ENCODE assay signal across 1 cellular context in the genomic region with DNA sequence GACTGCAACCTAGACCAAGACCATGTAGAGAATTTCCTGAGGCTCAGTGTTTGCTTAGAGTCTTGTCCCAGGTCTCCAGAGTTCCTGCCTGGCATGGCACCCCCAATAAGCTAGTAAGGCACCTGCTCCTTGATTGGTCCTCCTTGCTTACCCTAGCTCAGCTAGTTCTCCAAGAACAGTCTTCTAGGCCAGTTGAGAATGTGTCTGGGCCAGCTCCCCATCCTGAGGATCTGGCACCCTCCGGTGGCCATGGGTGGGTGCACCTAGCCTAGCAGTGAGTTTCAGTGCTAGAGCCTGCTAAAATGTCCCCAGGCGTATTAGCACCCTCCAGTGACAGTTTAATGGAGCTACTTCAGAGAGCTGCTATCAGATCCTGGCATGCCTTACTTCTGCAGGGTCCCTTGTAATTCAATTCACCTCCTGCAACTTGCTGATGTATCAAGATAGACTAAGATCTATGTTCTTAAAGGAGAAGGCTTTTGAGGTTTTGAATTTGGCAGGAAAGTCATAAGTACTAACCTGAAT.
TF ChIP-seq lines count a peak whose summit lies in the region.

No MANE protein-coding gene starts in this region.

TF ChIP-seq in K562, 482 proteins besides CTCF, POLR2A, EP300 and RAD21 (continued from another document and continues in another):
- TF ChIP-seq, protein P1, sequence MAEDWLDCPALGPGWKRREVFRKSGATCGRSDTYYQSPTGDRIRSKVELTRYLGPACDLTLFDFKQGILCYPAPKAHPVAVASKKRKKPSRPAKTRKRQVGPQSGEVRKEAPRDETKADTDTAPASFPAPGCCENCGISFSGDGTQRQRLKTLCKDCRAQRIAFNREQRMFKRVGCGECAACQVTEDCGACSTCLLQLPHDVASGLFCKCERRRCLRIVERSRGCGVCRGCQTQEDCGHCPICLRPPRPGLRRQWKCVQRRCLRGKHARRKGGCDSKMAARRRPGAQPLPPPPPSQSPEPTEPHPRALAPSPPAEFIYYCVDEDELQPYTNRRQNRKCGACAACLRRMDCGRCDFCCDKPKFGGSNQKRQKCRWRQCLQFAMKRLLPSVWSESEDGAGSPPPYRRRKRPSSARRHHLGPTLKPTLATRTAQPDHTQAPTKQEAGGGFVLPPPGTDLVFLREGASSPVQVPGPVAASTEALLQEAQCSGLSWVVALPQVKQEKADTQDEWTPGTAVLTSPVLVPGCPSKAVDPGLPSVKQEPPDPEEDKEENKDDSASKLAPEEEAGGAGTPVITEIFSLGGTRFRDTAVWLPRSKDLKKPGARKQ (CRISPR knock-in tag; IDR thresholded peaks at IDR 0.05), result no peak
- TF ChIP-seq, protein P2, sequence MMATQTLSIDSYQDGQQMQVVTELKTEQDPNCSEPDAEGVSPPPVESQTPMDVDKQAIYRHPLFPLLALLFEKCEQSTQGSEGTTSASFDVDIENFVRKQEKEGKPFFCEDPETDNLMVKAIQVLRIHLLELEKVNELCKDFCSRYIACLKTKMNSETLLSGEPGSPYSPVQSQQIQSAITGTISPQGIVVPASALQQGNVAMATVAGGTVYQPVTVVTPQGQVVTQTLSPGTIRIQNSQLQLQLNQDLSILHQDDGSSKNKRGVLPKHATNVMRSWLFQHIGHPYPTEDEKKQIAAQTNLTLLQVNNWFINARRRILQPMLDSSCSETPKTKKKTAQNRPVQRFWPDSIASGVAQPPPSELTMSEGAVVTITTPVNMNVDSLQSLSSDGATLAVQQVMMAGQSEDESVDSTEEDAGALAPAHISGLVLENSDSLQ (IDR thresholded peaks at IDR 0.05), result peak; percentile 20; the same call in 1 of the 2 replicates
- TF ChIP-seq ZNF551 (CRISPR knock-in tag; IDR thresholded peaks at IDR 0.05) (no peak), ADNP (tag; IDR thresholded peaks at IDR 0.05) (no peak), SLC30A9 (CRISPR knock-in tag; IDR thresholded peaks at IDR 0.05) (no peak), ZNF586 (CRISPR knock-in tag; conservative IDR thresholded peaks at IDR 0.05) (no peak), XRCC4 (IDR thresholded peaks at IDR 0.05; ENCODE audit: extremely low read depth, insufficient read depth, insufficient read length) (no peak), HNRNPUL1 (IDR thresholded peaks at IDR 0.05; ENCODE audit: low read length) (no peak), NEUROD1 (IDR thresholded peaks at IDR 0.05; ENCODE audit: borderline replicate concordance, low read depth, low read length, partially characterized antibody) (peak; percentile 19), TEAD4 (IDR thresholded peaks at IDR 0.05; ENCODE audit: low read length) (peak; percentile 26; the same call in 1 of the 2 replicates), TEAD4 (CRISPR knock-in tag; IDR thresholded peaks at IDR 0.05; ENCODE audit: borderline replicate concordance) (no peak), OTX1 (CRISPR knock-in tag; IDR thresholded peaks at IDR 0.05) (no peak), NCOA2 (IDR thresholded peaks at IDR 0.05; ENCODE audit: partially characterized antibody in 2 of 2) (no peak), ZNF695 (CRISPR knock-in tag; IDR thresholded peaks at IDR 0.05) (no peak), ZNF224 (CRISPR knock-in tag; IDR thresholded peaks at IDR 0.05) (no peak), SMC3 (conservative IDR thresholded peaks at IDR 0.05; ENCODE audit: insufficient read depth, low read depth, low read length) (peak; percentile 99), TCF7 (IDR thresholded peaks at IDR 0.05; ENCODE audit: borderline replicate concordance) (no peak), SIN3B (IDR thresholded peaks at IDR 0.05; ENCODE audit: low read depth) (no peak), NELFE (IDR thresholded peaks at IDR 0.05; ENCODE audit: insufficient read depth, insufficient read length) (no peak), SNRNP70 (optimal IDR thresholded peaks at IDR 0.05; ENCODE audit: low read depth, low read length) (no peak), ZNF384 (IDR thresholded peaks at IDR 0.05; ENCODE audit: low read depth, low read length) (peak; percentile 64; the same call in 1 of the 2 replicates), SMAD4 (CRISPR knock-in tag; conservative IDR thresholded peaks at IDR 0.05) (no peak), STAG1 (CRISPR knock-in tag; IDR thresholded peaks at IDR 0.05; ENCODE audit: borderline replicate concordance) (peak; percentile 61; the same call in 1 of the 2 replicates), ZNF589 (CRISPR knock-in tag; IDR thresholded peaks at IDR 0.05; ENCODE audit: low read depth) (0 out of 2 replicates have a peak, but pooled peaks have one; percentile 55), HEY1 (CRISPR knock-in tag; IDR thresholded peaks at IDR 0.05; ENCODE audit: borderline replicate concordance) (no peak), FOXK1 (CRISPR knock-in tag; IDR thresholded peaks at IDR 0.05; ENCODE audit: borderline replicate concordance) (no peak), NR4A1 (CRISPR knock-in tag; IDR thresholded peaks at IDR 0.05) (no peak), NR4A1 (tag; IDR thresholded peaks at IDR 0.05) (no peak), RBM15 (IDR thresholded peaks at IDR 0.05; ENCODE audit: insufficient read depth, low read length) (no peak), ZNF75A (CRISPR knock-in tag; IDR thresholded peaks at IDR 0.05) (no peak), ZNF324 (CRISPR knock-in tag; IDR thresholded peaks at IDR 0.05) (no peak), MIER1 (IDR thresholded peaks at IDR 0.05; ENCODE audit: low read depth) (no peak), TFAM (CRISPR knock-in tag; conservative IDR thresholded peaks at IDR 0.05) (no peak), NUFIP1 (IDR thresholded peaks at IDR 0.05; ENCODE audit: partially characterized antibody) (no peak)
- TF ChIP-seq, protein P3, sequence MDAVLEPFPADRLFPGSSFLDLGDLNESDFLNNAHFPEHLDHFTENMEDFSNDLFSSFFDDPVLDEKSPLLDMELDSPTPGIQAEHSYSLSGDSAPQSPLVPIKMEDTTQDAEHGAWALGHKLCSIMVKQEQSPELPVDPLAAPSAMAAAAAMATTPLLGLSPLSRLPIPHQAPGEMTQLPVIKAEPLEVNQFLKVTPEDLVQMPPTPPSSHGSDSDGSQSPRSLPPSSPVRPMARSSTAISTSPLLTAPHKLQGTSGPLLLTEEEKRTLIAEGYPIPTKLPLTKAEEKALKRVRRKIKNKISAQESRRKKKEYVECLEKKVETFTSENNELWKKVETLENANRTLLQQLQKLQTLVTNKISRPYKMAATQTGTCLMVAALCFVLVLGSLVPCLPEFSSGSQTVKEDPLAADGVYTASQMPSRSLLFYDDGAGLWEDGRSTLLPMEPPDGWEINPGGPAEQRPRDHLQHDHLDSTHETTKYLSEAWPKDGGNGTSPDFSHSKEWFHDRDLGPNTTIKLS (IDR thresholded peaks at IDR 0.05; ENCODE audit: borderline replicate concordance, low read depth), result no peak
- TF ChIP-seq, protein P4, sequence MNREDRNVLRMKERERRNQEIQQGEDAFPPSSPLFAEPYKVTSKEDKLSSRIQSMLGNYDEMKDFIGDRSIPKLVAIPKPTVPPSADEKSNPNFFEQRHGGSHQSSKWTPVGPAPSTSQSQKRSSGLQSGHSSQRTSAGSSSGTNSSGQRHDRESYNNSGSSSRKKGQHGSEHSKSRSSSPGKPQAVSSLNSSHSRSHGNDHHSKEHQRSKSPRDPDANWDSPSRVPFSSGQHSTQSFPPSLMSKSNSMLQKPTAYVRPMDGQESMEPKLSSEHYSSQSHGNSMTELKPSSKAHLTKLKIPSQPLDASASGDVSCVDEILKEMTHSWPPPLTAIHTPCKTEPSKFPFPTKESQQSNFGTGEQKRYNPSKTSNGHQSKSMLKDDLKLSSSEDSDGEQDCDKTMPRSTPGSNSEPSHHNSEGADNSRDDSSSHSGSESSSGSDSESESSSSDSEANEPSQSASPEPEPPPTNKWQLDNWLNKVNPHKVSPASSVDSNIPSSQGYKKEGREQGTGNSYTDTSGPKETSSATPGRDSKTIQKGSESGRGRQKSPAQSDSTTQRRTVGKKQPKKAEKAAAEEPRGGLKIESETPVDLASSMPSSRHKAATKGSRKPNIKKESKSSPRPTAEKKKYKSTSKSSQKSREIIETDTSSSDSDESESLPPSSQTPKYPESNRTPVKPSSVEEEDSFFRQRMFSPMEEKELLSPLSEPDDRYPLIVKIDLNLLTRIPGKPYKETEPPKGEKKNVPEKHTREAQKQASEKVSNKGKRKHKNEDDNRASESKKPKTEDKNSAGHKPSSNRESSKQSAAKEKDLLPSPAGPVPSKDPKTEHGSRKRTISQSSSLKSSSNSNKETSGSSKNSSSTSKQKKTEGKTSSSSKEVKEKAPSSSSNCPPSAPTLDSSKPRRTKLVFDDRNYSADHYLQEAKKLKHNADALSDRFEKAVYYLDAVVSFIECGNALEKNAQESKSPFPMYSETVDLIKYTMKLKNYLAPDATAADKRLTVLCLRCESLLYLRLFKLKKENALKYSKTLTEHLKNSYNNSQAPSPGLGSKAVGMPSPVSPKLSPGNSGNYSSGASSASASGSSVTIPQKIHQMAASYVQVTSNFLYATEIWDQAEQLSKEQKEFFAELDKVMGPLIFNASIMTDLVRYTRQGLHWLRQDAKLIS (CRISPR knock-in tag; IDR thresholded peaks at IDR 0.05), result no peak
- TF ChIP-seq, protein P5, sequence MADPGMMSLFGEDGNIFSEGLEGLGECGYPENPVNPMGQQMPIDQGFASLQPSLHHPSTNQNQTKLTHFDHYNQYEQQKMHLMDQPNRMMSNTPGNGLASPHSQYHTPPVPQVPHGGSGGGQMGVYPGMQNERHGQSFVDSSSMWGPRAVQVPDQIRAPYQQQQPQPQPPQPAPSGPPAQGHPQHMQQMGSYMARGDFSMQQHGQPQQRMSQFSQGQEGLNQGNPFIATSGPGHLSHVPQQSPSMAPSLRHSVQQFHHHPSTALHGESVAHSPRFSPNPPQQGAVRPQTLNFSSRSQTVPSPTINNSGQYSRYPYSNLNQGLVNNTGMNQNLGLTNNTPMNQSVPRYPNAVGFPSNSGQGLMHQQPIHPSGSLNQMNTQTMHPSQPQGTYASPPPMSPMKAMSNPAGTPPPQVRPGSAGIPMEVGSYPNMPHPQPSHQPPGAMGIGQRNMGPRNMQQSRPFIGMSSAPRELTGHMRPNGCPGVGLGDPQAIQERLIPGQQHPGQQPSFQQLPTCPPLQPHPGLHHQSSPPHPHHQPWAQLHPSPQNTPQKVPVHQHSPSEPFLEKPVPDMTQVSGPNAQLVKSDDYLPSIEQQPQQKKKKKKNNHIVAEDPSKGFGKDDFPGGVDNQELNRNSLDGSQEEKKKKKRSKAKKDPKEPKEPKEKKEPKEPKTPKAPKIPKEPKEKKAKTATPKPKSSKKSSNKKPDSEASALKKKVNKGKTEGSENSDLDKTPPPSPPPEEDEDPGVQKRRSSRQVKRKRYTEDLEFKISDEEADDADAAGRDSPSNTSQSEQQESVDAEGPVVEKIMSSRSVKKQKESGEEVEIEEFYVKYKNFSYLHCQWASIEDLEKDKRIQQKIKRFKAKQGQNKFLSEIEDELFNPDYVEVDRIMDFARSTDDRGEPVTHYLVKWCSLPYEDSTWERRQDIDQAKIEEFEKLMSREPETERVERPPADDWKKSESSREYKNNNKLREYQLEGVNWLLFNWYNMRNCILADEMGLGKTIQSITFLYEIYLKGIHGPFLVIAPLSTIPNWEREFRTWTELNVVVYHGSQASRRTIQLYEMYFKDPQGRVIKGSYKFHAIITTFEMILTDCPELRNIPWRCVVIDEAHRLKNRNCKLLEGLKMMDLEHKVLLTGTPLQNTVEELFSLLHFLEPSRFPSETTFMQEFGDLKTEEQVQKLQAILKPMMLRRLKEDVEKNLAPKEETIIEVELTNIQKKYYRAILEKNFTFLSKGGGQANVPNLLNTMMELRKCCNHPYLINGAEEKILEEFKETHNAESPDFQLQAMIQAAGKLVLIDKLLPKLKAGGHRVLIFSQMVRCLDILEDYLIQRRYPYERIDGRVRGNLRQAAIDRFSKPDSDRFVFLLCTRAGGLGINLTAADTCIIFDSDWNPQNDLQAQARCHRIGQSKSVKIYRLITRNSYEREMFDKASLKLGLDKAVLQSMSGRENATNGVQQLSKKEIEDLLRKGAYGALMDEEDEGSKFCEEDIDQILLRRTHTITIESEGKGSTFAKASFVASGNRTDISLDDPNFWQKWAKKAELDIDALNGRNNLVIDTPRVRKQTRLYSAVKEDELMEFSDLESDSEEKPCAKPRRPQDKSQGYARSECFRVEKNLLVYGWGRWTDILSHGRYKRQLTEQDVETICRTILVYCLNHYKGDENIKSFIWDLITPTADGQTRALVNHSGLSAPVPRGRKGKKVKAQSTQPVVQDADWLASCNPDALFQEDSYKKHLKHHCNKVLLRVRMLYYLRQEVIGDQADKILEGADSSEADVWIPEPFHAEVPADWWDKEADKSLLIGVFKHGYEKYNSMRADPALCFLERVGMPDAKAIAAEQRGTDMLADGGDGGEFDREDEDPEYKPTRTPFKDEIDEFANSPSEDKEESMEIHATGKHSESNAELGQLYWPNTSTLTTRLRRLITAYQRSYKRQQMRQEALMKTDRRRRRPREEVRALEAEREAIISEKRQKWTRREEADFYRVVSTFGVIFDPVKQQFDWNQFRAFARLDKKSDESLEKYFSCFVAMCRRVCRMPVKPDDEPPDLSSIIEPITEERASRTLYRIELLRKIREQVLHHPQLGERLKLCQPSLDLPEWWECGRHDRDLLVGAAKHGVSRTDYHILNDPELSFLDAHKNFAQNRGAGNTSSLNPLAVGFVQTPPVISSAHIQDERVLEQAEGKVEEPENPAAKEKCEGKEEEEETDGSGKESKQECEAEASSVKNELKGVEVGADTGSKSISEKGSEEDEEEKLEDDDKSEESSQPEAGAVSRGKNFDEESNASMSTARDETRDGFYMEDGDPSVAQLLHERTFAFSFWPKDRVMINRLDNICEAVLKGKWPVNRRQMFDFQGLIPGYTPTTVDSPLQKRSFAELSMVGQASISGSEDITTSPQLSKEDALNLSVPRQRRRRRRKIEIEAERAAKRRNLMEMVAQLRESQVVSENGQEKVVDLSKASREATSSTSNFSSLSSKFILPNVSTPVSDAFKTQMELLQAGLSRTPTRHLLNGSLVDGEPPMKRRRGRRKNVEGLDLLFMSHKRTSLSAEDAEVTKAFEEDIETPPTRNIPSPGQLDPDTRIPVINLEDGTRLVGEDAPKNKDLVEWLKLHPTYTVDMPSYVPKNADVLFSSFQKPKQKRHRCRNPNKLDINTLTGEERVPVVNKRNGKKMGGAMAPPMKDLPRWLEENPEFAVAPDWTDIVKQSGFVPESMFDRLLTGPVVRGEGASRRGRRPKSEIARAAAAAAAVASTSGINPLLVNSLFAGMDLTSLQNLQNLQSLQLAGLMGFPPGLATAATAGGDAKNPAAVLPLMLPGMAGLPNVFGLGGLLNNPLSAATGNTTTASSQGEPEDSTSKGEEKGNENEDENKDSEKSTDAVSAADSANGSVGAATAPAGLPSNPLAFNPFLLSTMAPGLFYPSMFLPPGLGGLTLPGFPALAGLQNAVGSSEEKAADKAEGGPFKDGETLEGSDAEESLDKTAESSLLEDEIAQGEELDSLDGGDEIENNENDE (IDR thresholded peaks at IDR 0.05; ENCODE audit: low read depth, low read length), result no peak
- TF ChIP-seq, protein P6, sequence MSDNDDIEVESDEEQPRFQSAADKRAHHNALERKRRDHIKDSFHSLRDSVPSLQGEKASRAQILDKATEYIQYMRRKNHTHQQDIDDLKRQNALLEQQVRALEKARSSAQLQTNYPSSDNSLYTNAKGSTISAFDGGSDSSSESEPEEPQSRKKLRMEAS (CRISPR knock-in tag; IDR thresholded peaks at IDR 0.05), result no peak
- TF ChIP-seq, protein P7, sequence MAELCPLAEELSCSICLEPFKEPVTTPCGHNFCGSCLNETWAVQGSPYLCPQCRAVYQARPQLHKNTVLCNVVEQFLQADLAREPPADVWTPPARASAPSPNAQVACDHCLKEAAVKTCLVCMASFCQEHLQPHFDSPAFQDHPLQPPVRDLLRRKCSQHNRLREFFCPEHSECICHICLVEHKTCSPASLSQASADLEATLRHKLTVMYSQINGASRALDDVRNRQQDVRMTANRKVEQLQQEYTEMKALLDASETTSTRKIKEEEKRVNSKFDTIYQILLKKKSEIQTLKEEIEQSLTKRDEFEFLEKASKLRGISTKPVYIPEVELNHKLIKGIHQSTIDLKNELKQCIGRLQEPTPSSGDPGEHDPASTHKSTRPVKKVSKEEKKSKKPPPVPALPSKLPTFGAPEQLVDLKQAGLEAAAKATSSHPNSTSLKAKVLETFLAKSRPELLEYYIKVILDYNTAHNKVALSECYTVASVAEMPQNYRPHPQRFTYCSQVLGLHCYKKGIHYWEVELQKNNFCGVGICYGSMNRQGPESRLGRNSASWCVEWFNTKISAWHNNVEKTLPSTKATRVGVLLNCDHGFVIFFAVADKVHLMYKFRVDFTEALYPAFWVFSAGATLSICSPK (IDR thresholded peaks at IDR 0.05; ENCODE audit: borderline replicate concordance), result no peak
